20 cellular contexts compared by ENCODE assay signal in genomic region chr4:108793413-108793812, GRCh38. TPM values are rescaled to one million over a fixed set of nuclear protein-coding genes. Genes with fewer than 3 reads are reported as not detected.
"Had no signal": no experiment of that assay in that cellular context is flagged by ENCODE, and none has a peak within 500 bp of the region (broad histone marks: within the 10 kb centered on the region; RNA-seq: fewer than 3 reads in every experiment).

No MANE protein-coding gene starts in this region.

- H3K9me3 ChIP-seq: esophagus muscularis mucosa, gastrocnemius medialis, right lobe of liver, testis, uterus had no signal

- H3K4me3 ChIP-seq: coronary artery, esophagus muscularis mucosa, gastrocnemius medialis, right lobe of liver, smooth muscle cell, testis, uterus had no signal

- H3K4me1 ChIP-seq: testis, uterus had no signal

- H3K36me3 ChIP-seq: esophagus muscularis mucosa, gastrocnemius medialis, right lobe of liver, uterus had no signal

- DNase-seq: activated CD8-positive, alpha-beta memory T cell treated with anti-CD3 and anti-CD28 coated beads, Interleukin-2, amount 50 U/mL, for 4 hours; activated T-cell treated with anti-CD3 and anti-CD28 coated beads, Interleukin-2, amount 50 U/mL, for 24 hours; aorta; gastrocnemius medialis; left cardiac atrium; naive B cell; posterior cingulate gyrus; right lobe of liver; stimulated activated CD4-positive, alpha-beta T cell treated with anti-CD3 and anti-CD28 coated beads, Interleukin-15, amount 100 ng/mL, for 24 hours; stimulated activated naive CD4-positive, alpha-beta T cell; T-helper 9 cell; testis; uterus had no signal

- ATAC-seq: activated naive CD4-positive, alpha-beta T cell treated with anti-CD3 and anti-CD28 coated beads, Interleukin-2, amount 50 U/mL, for 72 hours; activated T-helper 17 cell treated with anti-CD3 and anti-CD28 coated beads, Interleukin-2, amount 50 U/mL, for 72 hours; gastrocnemius medialis had no signal

- H3K27me3 ChIP-seq: esophagus muscularis mucosa, gastrocnemius medialis, right lobe of liver, testis, uterus had no signal

- H3K27ac ChIP-seq: coronary artery, esophagus muscularis mucosa, gastrocnemius medialis, testis, uterus had no signal

RNA-seq across cellular contexts. Expression of gene ETNPPL, which starts 30.6 kb away (rescaled TPM):
- total RNA-seq: activated naive CD4-positive, alpha-beta T cell treated with anti-CD3 and anti-CD28 coated beads, Interleukin-2, amount 50 U/mL, for 72 hours; activated T-helper 17 cell treated with anti-CD3 and anti-CD28 coated beads, Interleukin-2, amount 50 U/mL, for 72 hours; aorta; lower leg skin; mononuclear cell; smooth muscle cell; uterus had no signal
- polyA plus RNA-seq: aorta, smooth muscle cell had no signal
